ENCODE assay signal across 8 cellular contexts in the genomic region with DNA sequence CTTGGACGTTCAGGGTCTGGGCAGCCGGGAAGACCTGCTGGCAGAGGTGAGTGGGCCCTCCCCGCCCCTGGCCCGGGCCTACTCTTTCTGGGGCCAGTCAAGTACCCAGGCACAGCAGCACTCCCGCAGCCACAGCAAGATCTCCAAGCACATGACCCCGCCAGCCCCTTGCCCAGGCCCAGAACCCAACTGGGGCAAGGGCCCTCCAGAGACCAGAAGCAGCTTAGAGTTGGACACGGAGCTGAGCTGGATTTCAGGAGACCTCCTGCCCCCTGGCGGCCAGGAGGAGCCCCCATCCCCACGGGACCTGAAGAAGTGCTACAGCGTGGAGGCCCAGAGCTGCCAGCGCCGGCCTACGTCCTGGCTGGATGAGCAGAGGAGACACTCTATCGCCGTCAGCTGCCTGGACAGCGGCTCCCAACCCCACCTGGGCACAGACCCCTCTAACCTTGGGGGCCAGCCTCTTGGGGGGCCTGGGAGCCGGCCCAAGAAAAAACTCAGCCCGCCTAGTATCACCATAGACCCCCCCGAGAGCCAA.
DNase-seq lines count a peak whose midpoint lies in the region; ATAC-seq and TF ChIP-seq lines count a peak whose summit lies in the region.

No MANE protein-coding gene starts in this region.

- no peak overlapping the region for H3K4me3 ChIP-seq in neutrophil (ENCODE audit: low read depth in 1 of 2, low read length in 1 of 2)

- peaks cover 70% of the 10 kb centered on the region for H3K27me3 ChIP-seq in neutrophil

- H3K9me3 ChIP-seq in neutrophil = no peaks in the 10 kb centered on the region

- H3K36me3 ChIP-seq in neutrophil = no peaks in the 10 kb centered on the region

- ATAC-seq in HG03442 (IDR thresholded peaks at IDR 0.05; ENCODE audit: unreplicated experiment) = peak; percentile 47
- ATAC-seq in HG02870 (IDR thresholded peaks at IDR 0.05; ENCODE audit: unreplicated experiment) = no peak

- no peak overlapping the region for H3K27ac ChIP-seq in neutrophil
- H3K27ac ChIP-seq in substantia nigra (ENCODE audit: low read depth, low read length, poor library complexity, severe bottlenecking) = no peak overlapping the region

- TF ChIP-seq CTCF in neutrophil (IDR thresholded peaks at IDR 0.05) = peak; percentile 26

- H3K4me1 ChIP-seq in neutrophil (ENCODE audit: control insufficient read depth in 1 of 2, insufficient read depth in 1 of 2, low read depth in 1 of 2, low read length in 1 of 2) = no peaks in the 10 kb centered on the region

- DNase-seq in COR-L47 (lab: John Stamatoyannopoulos, UW) (peak; percentile 53), OCI-M1 (lab: John Stamatoyannopoulos, UW) (peak; percentile 86), activated T-cell treated with anti-CD3 and anti-CD28 coated beads for 48 hours (ENCODE audit: low read depth) (peak; percentile 67), fibroblast of gingiva (ENCODE audit: low read depth) (peak; percentile 71), substantia nigra (lab: John Stamatoyannopoulos, UW) (peak in 35 of 49 donors; percentile 4 to 63 (median 34))

Comparison
In these comparisons a context has a peak if more than half of its experiments do, and no peak if none do; other contexts are left out.
1. DNase-seq: peak in every context shown above with its lines; median percentile 86 in OCI-M1; 71 in fibroblast of gingiva; 67 in activated T-cell treated with anti-CD3 and anti-CD28 coated beads for 48 hours; 53 in COR-L47; 34 in substantia nigra.